In genomic region chr1:212595229-212595628, GRCh38 we compare ENCODE assay signal across 16 cellular contexts. TPM values are rescaled to one million over a fixed set of nuclear protein-coding genes. Genes with fewer than 3 reads are reported as not detected.
A peak's percentile ranks its signal among the peaks of the same experiment; 100 is the strongest.
DNase-seq lines count a peak whose midpoint lies in the region; ATAC-seq and TF ChIP-seq lines count a peak whose summit lies in the region.
"Had no signal": no experiment of that assay in that cellular context is flagged by ENCODE, and none has a peak within 500 bp of the region (broad histone marks: within the 10 kb centered on the region; RNA-seq: fewer than 3 reads in every experiment).

No MANE protein-coding gene starts in this region.

- peaks cover 17% of the 10 kb centered on the region for H3K27me3 ChIP-seq in CD4-positive, CD25-positive, alpha-beta regulatory T cell (ENCODE audit: control insufficient read depth, insufficient read depth, low read length)
- no peaks in the 10 kb centered on the region for H3K27me3 ChIP-seq in HCT116 (ENCODE audit: insufficient read depth, low read length)
- peaks cover 0 to 13% of the 10 kb centered on the region in 2 experiments for H3K27me3 ChIP-seq in mesenchymal stem cell (ENCODE audit: control insufficient read depth in 1 of 2, insufficient read depth in 1 of 2, low read length in 2 of 2)

- peak overlapping the region in 1 of 2 experiments; percentile 95 for H3K14ac ChIP-seq in mesenchymal stem cell (ENCODE audit: low read length in 2 of 2)

- H2AK5ac ChIP-seq in mesenchymal stem cell (ENCODE audit: low read length, severe bottlenecking), result peak overlapping the region; percentile 100

- H3K9me2 ChIP-seq in HCT116 (ENCODE audit: insufficient read depth), result no peaks in the 10 kb centered on the region

- H4K20me1 ChIP-seq in HCT116 (ENCODE audit: insufficient read depth), result no peaks in the 10 kb centered on the region

- no peak overlapping the region for H2BK5ac ChIP-seq in mesenchymal stem cell (ENCODE audit: low read depth, low read length, poor library complexity, severe bottlenecking)

- peak overlapping the region; percentile 57 for H2BK120ac ChIP-seq in mesenchymal stem cell (ENCODE audit: low read depth, low read length)

- peak overlapping the region in 2 of 4 donors; percentile 54 to 80 for H3K4me3 Mint-ChIP-seq in CD4-positive, CD25-positive, alpha-beta regulatory T cell
- no peak overlapping the region for H3K4me3 Mint-ChIP-seq in activated T-helper 2 cell treated with anti-CD3 and anti-CD28 coated beads, Interferon-gamma antibody, Interleukin-2, Interleukin-4, amounts not matched to agents 10 μg/mL and 5 μg/mL and 100 μg/mL, durations not matched to agents 14 hours and 24 hours and 36 hours (ENCODE audit: low read depth)
- H3K4me3 Mint-ChIP-seq: stimulated activated naive B cell treated with anti-CD40 and anti-IgM and Interleukin-4, amounts not matched to agents 10 μg/mL and 1 μg/mL and 100 μg/mL, for 72 hours had no signal

- CTCF ChIA-PET in HCT116 (lab: Charles Lee), result interaction anchor here (0.9 to 1.2 kb wide), 2 partner anchors 26 to 118 kb away, joined by 3 to 4 read pairs; no protein-coding TSS in a partner anchor

- H2AFZ ChIP-seq in HCT116 (ENCODE audit: low read depth, low read length, poor library complexity, severe bottlenecking) (peak overlapping the region; percentile 91), mesenchymal stem cell (ENCODE audit: low read depth, low read length) (no peak overlapping the region)

- H3K36me3 ChIP-seq in CD4-positive, CD25-positive, alpha-beta regulatory T cell (ENCODE audit: control insufficient read depth, insufficient read depth, low read length), result no peaks in the 10 kb centered on the region
- H3K36me3 ChIP-seq in HCT116 (ENCODE audit: control insufficient read depth in 1 of 2, insufficient read depth in 2 of 2, low read length in 2 of 2), result no peaks in the 10 kb centered on the region
- H3K36me3 ChIP-seq in mesenchymal stem cell (ENCODE audit: control insufficient read depth in 1 of 2, insufficient read depth in 2 of 2, low read depth in 1 of 2, low read length in 2 of 2), result no peaks in the 10 kb centered on the region

- H3K4ac ChIP-seq in mesenchymal stem cell (ENCODE audit: low read depth in 1 of 2, low read length in 2 of 2), result peak overlapping the region; percentile 17 to 73

- peak overlapping the region; percentile 73 for H3K27ac ChIP-seq in CD4-positive, CD25-positive, alpha-beta regulatory T cell (ENCODE audit: insufficient read depth, low read length, poor library complexity, severe bottlenecking)
- H3K27ac ChIP-seq in HCT116 (ENCODE audit: low read depth, low read length), result peak overlapping the region; percentile 72; the same call in 1 of the 2 replicates
- H3K27ac ChIP-seq in mesenchymal stem cell (ENCODE audit: low read length, poor library complexity, severe bottlenecking), result peak overlapping the region; percentile 92

- peaks cover 0 to 3% (median 0%) of the 10 kb centered on the region in 7 donors for H3K9me3 Mint-ChIP-seq in CD4-positive, CD25-positive, alpha-beta regulatory T cell
- no peaks in the 10 kb centered on the region for H3K9me3 Mint-ChIP-seq in activated T-helper 2 cell treated with anti-CD3 and anti-CD28 coated beads, Interferon-gamma antibody, Interleukin-2, Interleukin-4, amounts not matched to agents 10 μg/mL and 5 μg/mL and 100 μg/mL, durations not matched to agents 14 hours and 24 hours and 36 hours
- H3K9me3 Mint-ChIP-seq: CD8-positive, alpha-beta memory T cell; stimulated activated naive B cell treated with anti-CD40 and anti-IgM and Interleukin-4, amounts not matched to agents 10 μg/mL and 1 μg/mL and 100 μg/mL, for 72 hours had no signal

- WGBS in mesenchymal stem cell, result 97% methylated on average over 8 of the region's 8 CpGs

- H3K4me2 ChIP-seq in HCT116 (ENCODE audit: low read length) (peak overlapping the region; percentile 74), mesenchymal stem cell (ENCODE audit: low read length, poor library complexity, severe bottlenecking) (no peak overlapping the region)

- no peak for ATAC-seq in CD4-positive, CD25-positive, alpha-beta regulatory T cell (ENCODE audit: low read depth in 2 of 2)
- ATAC-seq in HCT116, result peak; percentile 7; the same call in 1 of the 2 replicates
- ATAC-seq in HG03460 (IDR thresholded peaks at IDR 0.05; ENCODE audit: unreplicated experiment), result no peak
- ATAC-seq in HG03378 (IDR thresholded peaks at IDR 0.05; ENCODE audit: unreplicated experiment), result no peak

- BruUV-seq in HCT116 (replicated peaks; lab: Mats Ljungman, UMichigan), result no TSS peak

- H3K79me2 ChIP-seq in HCT116 (ENCODE audit: insufficient read depth, low read length), result no peaks in the 10 kb centered on the region

- peak overlapping the region; percentile 81 for H4K8ac ChIP-seq in mesenchymal stem cell (ENCODE audit: low read length)

- RAD21 ChIA-PET in HCT116 (lab: Charles Lee; ENCODE audit: low non-redundant PET in 1 of 2, low total read pairs in 2 of 2, uncharacterized antibody in 2 of 2, unreplicated experiment in 2 of 2), result no interaction called here

- no peaks in the 10 kb centered on the region for H3K9me3 ChIP-seq in CD4-positive, CD25-positive, alpha-beta regulatory T cell (ENCODE audit: control insufficient read depth in 2 of 2, low read length in 2 of 2)
- no peaks in the 10 kb centered on the region for H3K9me3 ChIP-seq in HCT116 (ENCODE audit: control insufficient read depth in 1 of 2, insufficient read depth in 1 of 2, low read depth in 1 of 2, low read length in 2 of 2)
- no peaks in the 10 kb centered on the region for H3K9me3 ChIP-seq in mesenchymal stem cell (ENCODE audit: control insufficient read depth, low read length)

- peaks cover 2% of the 10 kb centered on the region for H3K79me1 ChIP-seq in mesenchymal stem cell (replicated peaks; ENCODE audit: low read length, poor library complexity, severe bottlenecking)

- peak overlapping the region in 1 of 3 donors; percentile 81 for H3K27ac Mint-ChIP-seq in CD4-positive, CD25-positive, alpha-beta regulatory T cell
- H3K27ac Mint-ChIP-seq in activated T-helper 2 cell treated with anti-CD3 and anti-CD28 coated beads, Interferon-gamma antibody, Interleukin-2, Interleukin-4, amounts not matched to agents 10 μg/mL and 5 μg/mL and 100 μg/mL, durations not matched to agents 14 hours and 24 hours and 36 hours, result peak overlapping the region; percentile 91

- peaks cover 7 to 15% (median 13%) of the 10 kb centered on the region in 4 donors for H3K4me1 Mint-ChIP-seq in CD4-positive, CD25-positive, alpha-beta regulatory T cell
- peaks cover 23% of the 10 kb centered on the region for H3K4me1 Mint-ChIP-seq in activated T-helper 2 cell treated with anti-CD3 and anti-CD28 coated beads, Interferon-gamma antibody, Interleukin-2, Interleukin-4, amounts not matched to agents 10 μg/mL and 5 μg/mL and 100 μg/mL, durations not matched to agents 14 hours and 24 hours and 36 hours (ENCODE audit: low read depth)

- peak overlapping the region; percentile 82 for H2BK15ac ChIP-seq in mesenchymal stem cell (ENCODE audit: low read depth, poor library complexity, severe bottlenecking)

- no peak overlapping the region for H3K23ac ChIP-seq in mesenchymal stem cell (ENCODE audit: low read length in 2 of 2)

- no peak for TF ChIP-seq CTCF in HCT116 (IDR thresholded peaks at IDR 0.05 in 2 of 3, conservative IDR thresholded peaks at IDR 0.05 in 1 of 3; ENCODE audit: borderline replicate concordance in 1 of 3, insufficient read depth in 1 of 3, low read depth in 2 of 3, low read length in 2 of 3)

- peaks cover 13% of the 10 kb centered on the region for H3K4me1 ChIP-seq in CD4-positive, CD25-positive, alpha-beta regulatory T cell (ENCODE audit: control insufficient read depth, insufficient read depth, low read length, poor library complexity, severe bottlenecking)
- H3K4me1 ChIP-seq in HCT116 (ENCODE audit: control insufficient read depth in 1 of 2, insufficient read depth in 2 of 2, low read length in 2 of 2) (peaks cover 18 to 44% of the 10 kb centered on the region in 2 experiments), mesenchymal stem cell (ENCODE audit: control insufficient read depth, insufficient read depth, low read depth, low read length) (peaks cover 10% of the 10 kb centered on the region)

- H2BK12ac ChIP-seq in mesenchymal stem cell (ENCODE audit: low read length in 2 of 2), result peak overlapping the region; percentile 84 to 97

- no peak overlapping the region for H3K4me3 ChIP-seq in CD4-positive, CD25-positive, alpha-beta regulatory T cell (ENCODE audit: low read depth, low read length)
- H3K4me3 ChIP-seq in HCT116 (replicated peaks in 1 of 2; ENCODE audit: low read depth in 1 of 2, low read length in 2 of 2), result peak overlapping the region in 1 of 2 experiments; percentile 36; a peak in 1 of 4 replicates
- no peak overlapping the region for H3K4me3 ChIP-seq in mesenchymal stem cell (ENCODE audit: insufficient read depth in 1 of 2, low read depth in 1 of 2, low read length in 2 of 2)

- H3K9ac ChIP-seq in HCT116 (ENCODE audit: low read length), result peak overlapping the region; percentile 55
- H3K9ac ChIP-seq in mesenchymal stem cell (ENCODE audit: low read length), result peak overlapping the region; percentile 89

- no peak for TF ChIP-seq POLR2A in HCT116 (IDR thresholded peaks at IDR 0.05; ENCODE audit: borderline replicate concordance, extremely low read depth, insufficient read depth, insufficient read length)

- POLR2A ChIA-PET in HCT116 (lab: Charles Lee), result interaction anchor here (0.7 to 1.3 kb wide), 2 partner anchors 13 to 125 kb away, joined by 3 to 4 read pairs; partner anchors contain the start of gene ATF3

- DNase-seq in CD4-positive, CD25-positive, alpha-beta regulatory T cell, result no peak
- no peak for DNase-seq in HCT116 (ENCODE audit: low read depth, low spot score)
- DNase-seq in activated T-helper 2 cell treated with anti-CD3 and anti-CD28 coated beads, Interferon-gamma antibody, Interleukin-2, Interleukin-4, amounts not matched to agents 10 μg/mL and 5 μg/mL and 100 μg/mL, durations not matched to agents 14 hours and 24 hours and 36 hours (ENCODE audit: low spot score), result no peak
- no peak for DNase-seq in mesenchymal stem cell
- DNase-seq in SIG-M5 (lab: John Stamatoyannopoulos, UW), result no peak
- no peak for DNase-seq in activated effector memory CD4-positive, alpha-beta T cell treated with Interleukin-2 at 50 U/mL for 16 hours
- DNase-seq: amygdala; effector CD4-positive, alpha-beta T cell; glutamatergic neuron; MV-4-11; NCI-H774; occipital lobe; stimulated activated naive B cell treated with anti-CD40 and anti-IgM and Interleukin-4, amounts not matched to agents 10 μg/mL and 1 μg/mL and 100 μg/mL, for 72 hours had no signal

- H3K18ac ChIP-seq in mesenchymal stem cell (ENCODE audit: low read depth in 1 of 2, low read length in 2 of 2), result peak overlapping the region in 1 of 2 experiments; percentile 19

- no peaks in the 10 kb centered on the region for H3K36me3 Mint-ChIP-seq in CD4-positive, CD25-positive, alpha-beta regulatory T cell
- no peaks in the 10 kb centered on the region for H3K36me3 Mint-ChIP-seq in activated T-helper 2 cell treated with anti-CD3 and anti-CD28 coated beads, Interferon-gamma antibody, Interleukin-2, Interleukin-4, amounts not matched to agents 10 μg/mL and 5 μg/mL and 100 μg/mL, durations not matched to agents 14 hours and 24 hours and 36 hours (ENCODE audit: low read depth)
- H3K36me3 Mint-ChIP-seq: CD8-positive, alpha-beta memory T cell; stimulated activated naive B cell treated with anti-CD40 and anti-IgM and Interleukin-4, amounts not matched to agents 10 μg/mL and 1 μg/mL and 100 μg/mL, for 72 hours had no signal

- peak overlapping the region; percentile 91 for H4K91ac ChIP-seq in mesenchymal stem cell (ENCODE audit: low read length)

- intact Hi-C loops in HCT116 (cut with micrococcal nuclease), result loop anchor here (1.0 kb wide), 1 partner anchor 118 kb away; no protein-coding TSS in a partner anchor
- intact Hi-C loops in activated T-helper 2 cell treated with anti-CD3 and anti-CD28 coated beads, Interferon-gamma antibody, Interleukin-2, Interleukin-4, amounts not matched to agents 10 μg/mL and 5 μg/mL and 100 μg/mL, durations not matched to agents 14 hours and 24 hours and 36 hours (cut with micrococcal nuclease), result no loop called here

- H3K27me3 Mint-ChIP-seq in CD4-positive, CD25-positive, alpha-beta regulatory T cell, result peaks cover 36% of the 10 kb centered on the region
- H3K27me3 Mint-ChIP-seq in activated T-helper 2 cell treated with anti-CD3 and anti-CD28 coated beads, Interferon-gamma antibody, Interleukin-2, Interleukin-4, amounts not matched to agents 10 μg/mL and 5 μg/mL and 100 μg/mL, durations not matched to agents 14 hours and 24 hours and 36 hours (ENCODE audit: low read depth), result peaks cover 14% of the 10 kb centered on the region

- no peak for TF ChIP-seq RAD21 in HCT116 (IDR thresholded peaks at IDR 0.05; ENCODE audit: low read depth)

RNA-seq across cellular contexts. Expression of gene ATF3, which starts 13.3 kb away (rescaled TPM):
- total RNA-seq in CD4-positive, CD25-positive, alpha-beta regulatory T cell, result 53.7 TPM
- under 1 TPM in 2 of 4 donors, not detected in 2; 0.42 TPM for polyA plus RNA-seq in CD4-positive, CD25-positive, alpha-beta regulatory T cell
- total RNA-seq in HCT116 (2021; ENCODE audit: unreplicated experiment), result 43.2 TPM
- polyA plus RNA-seq in HCT116 (2012), result 60.0 and 101 TPM in 2 replicates
- 17.9 and 23.9 TPM in 2 replicates for total RNA-seq in activated T-helper 2 cell treated with anti-CD3 and anti-CD28 coated beads, Interferon-gamma antibody, Interleukin-2, Interleukin-4, amounts not matched to agents 10 μg/mL and 5 μg/mL and 100 μg/mL, durations not matched to agents 14 hours and 24 hours and 36 hours
- polyA plus RNA-seq in mesenchymal stem cell (2013, experiment 1 of 2), result 11.5 TPM
- polyA plus RNA-seq in mesenchymal stem cell (2013, experiment 2 of 2), result 9.7 TPM
- polyA plus RNA-seq: CD8-positive, alpha-beta memory T cell had no signal
